In genomic region chr16:26830716-26831115, GRCh38 we compare ENCODE assay signal across 17 cellular contexts.
"Had no signal": no experiment of that assay in that cellular context is flagged by ENCODE, and none has a peak within 500 bp of the region (broad histone marks: within the 10 kb centered on the region; RNA-seq: fewer than 3 reads in every experiment).

No MANE protein-coding gene starts in this region.

- H3K4me3 ChIP-seq: body of pancreas, esophagus squamous epithelium, heart right ventricle, left lung, sigmoid colon had no signal

- H3K4me1 ChIP-seq: body of pancreas, heart right ventricle, left lung, sigmoid colon had no signal

- FAIRE-seq: endometrium, frontal cortex, islet of Langerhans had no signal

- H3K27ac ChIP-seq: body of pancreas, esophagus squamous epithelium, left lung, neutrophil, sigmoid colon had no signal

- DNase-seq: activated CD4-positive, alpha-beta T cell treated with anti-CD3 and anti-CD28 coated beads, Interleukin-2, amount 50 U/mL, for 1 hour; activated naive CD4-positive, alpha-beta T cell treated with anti-CD3 and anti-CD28 coated beads, Interleukin-2, amount 10 ng/mL, durations not matched to agents 7 days and 5 days; activated T-cell treated with anti-CD3 and anti-CD28 coated beads for 4 hours; body of pancreas; esophagus squamous epithelium; heart right ventricle; left lung; sigmoid colon; stimulated activated CD4-positive, alpha-beta T cell treated with anti-CD3 and anti-CD28 coated beads, Interleukin-12 subunit alpha, Interleukin-12 subunit beta, amount 100 ng/mL, for 4 hours; stimulated activated naive CD4-positive, alpha-beta T cell treated with Interleukin-2 at 50 U/mL for 16 hours; SW 1271; trophoblast cell had no signal

- H3K9me3 ChIP-seq: body of pancreas, esophagus squamous epithelium, left lung, neutrophil, sigmoid colon had no signal

- H3K36me3 ChIP-seq: esophagus squamous epithelium, heart right ventricle, left lung, neutrophil, sigmoid colon had no signal

- H3K27me3 ChIP-seq: body of pancreas, esophagus squamous epithelium, neutrophil, sigmoid colon had no signal

- ATAC-seq: activated T-helper 17 cell treated with anti-CD3 and anti-CD28 coated beads, Interleukin-2, amount 50 U/mL, for 72 hours; body of pancreas; left lung had no signal
